ENCODE assay signal across 11 cellular contexts in genomic region chr7:137937202-137937560, GRCh38.
DNase-seq lines count a peak whose midpoint lies in the region; ATAC-seq and TF ChIP-seq lines count a peak whose summit lies in the region.
"Had no signal": no experiment of that assay in that cellular context is flagged by ENCODE, and none has a peak within 500 bp of the region (broad histone marks: within the 10 kb centered on the region; RNA-seq: fewer than 3 reads in every experiment).

No MANE protein-coding gene starts in this region.

- H3K9me3 ChIP-seq in adrenal gland (replicated peaks in 1 of 3), result no peaks in the 10 kb centered on the region
- no peaks in the 10 kb centered on the region for H3K9me3 ChIP-seq in smooth muscle cell (replicated peaks; ENCODE audit: low read depth)

- TF ChIP-seq CTCF in HL-60 (IDR thresholded peaks at IDR 0.05; ENCODE audit: insufficient read depth, low read length), result no peak
- TF ChIP-seq CTCF in adrenal gland (IDR thresholded peaks at IDR 0.05), result no peak
- no peak for TF ChIP-seq CTCF in smooth muscle cell (IDR thresholded peaks at IDR 0.05; ENCODE audit: borderline replicate concordance, insufficient read depth, poor library complexity, severe bottlenecking)

- intact Hi-C loops in adrenal gland (cut with DNase I), result no loop called here

- in situ Hi-C loops in KBM-7 (cut with MboI; ENCODE audit: low pct_unique_long_range_greater_than_20kb, low sequenced_read_pairs), result no loop called here

- H3K36me3 ChIP-seq in adrenal gland (replicated peaks in 1 of 2) (no peaks in the 10 kb centered on the region), smooth muscle cell (ENCODE audit: low read depth) (no peaks in the 10 kb centered on the region)

- H2AFZ ChIP-seq in smooth muscle cell (ENCODE audit: low read depth), result no peak overlapping the region

- H3K4me1 ChIP-seq in adrenal gland (replicated peaks in 1 of 2), result peaks cover 54 to 73% of the 10 kb centered on the region in 2 donors
- H3K4me1 ChIP-seq in smooth muscle cell (ENCODE audit: low read depth), result peaks cover 22% of the 10 kb centered on the region

- peak overlapping the region; percentile 57 for H3K4me2 ChIP-seq in smooth muscle cell

- H3K79me2 ChIP-seq in smooth muscle cell (ENCODE audit: low read depth), result peaks cover 97% of the 10 kb centered on the region

- H3K27me3 ChIP-seq in HL-60 (ENCODE audit: insufficient read depth, poor library complexity, severe bottlenecking) (no peaks in the 10 kb centered on the region), adrenal gland (no peaks in the 10 kb centered on the region), smooth muscle cell (ENCODE audit: low read depth) (no peaks in the 10 kb centered on the region)

- no peak overlapping the region for H3K9ac ChIP-seq in smooth muscle cell (ENCODE audit: low read depth)

- H3F3A ChIP-seq in smooth muscle cell (ENCODE audit: low read depth), result peaks cover 6% of the 10 kb centered on the region

- H3K27ac ChIP-seq in HL-60 (replicated peaks) (peak overlapping the region; percentile 86), adrenal gland (peak overlapping the region in 4 of 5 donors; percentile 67 to 84 (median 80)), smooth muscle cell (ENCODE audit: low read depth) (peak overlapping the region; percentile 74)

- DNase-seq in HL-60 (ENCODE audit: low read depth in 1 of 2, low spot score in 1 of 2) (peak in 1 of 2 experiments; percentile 7), adrenal gland (peak in 6 of 7 donors; percentile 49 to 68 (median 54)), kidney tubule cell (ENCODE audit: low spot score) (peak; percentile 34), smooth muscle cell (lab: John Stamatoyannopoulos, UW; ENCODE audit: unreplicated experiment) (no peak), NCI-H146 (lab: John Stamatoyannopoulos, UW) (no peak), KBM-7 (no peak)
- DNase-seq: activated T-cell treated with anti-CD3 and anti-CD28 coated beads, Interleukin-2, amount 50 U/mL, for 48 hours; cerebellar nuclear complex; NCI-H1092 treated with DMSO at 0.1 percent for 48 hours had no signal

- H3K4me3 ChIP-seq in HL-60 (replicated peaks; ENCODE audit: insufficient read depth, low read length) (no peak overlapping the region), adrenal gland (no peak overlapping the region), smooth muscle cell (no peak overlapping the region)

- peaks cover 89% of the 10 kb centered on the region for H4K20me1 ChIP-seq in smooth muscle cell (ENCODE audit: low read depth)

- no peak for ATAC-seq in HG02970 (IDR thresholded peaks at IDR 0.05; ENCODE audit: low FRiP score, unreplicated experiment)
- ATAC-seq in HG03520 (IDR thresholded peaks at IDR 0.05; ENCODE audit: unreplicated experiment), result no peak

- peak in 1 of 2 donors; percentile 73 for TF ChIP-seq POLR2A in adrenal gland (IDR thresholded peaks at IDR 0.05)

Comparison
In these comparisons a context has a peak if more than half of its experiments do, and no peak if none do; other contexts are left out.
1. DNase-seq: peak in adrenal gland (6 of 7) and kidney tubule cell (single experiment); none in smooth muscle cell (single experiment), NCI-H146 (single experiment) and KBM-7 (single experiment).
2. Peak in every context shown above with its lines, with median percentiles within 50 percentile points of each other: H3K27ac ChIP-seq.